Comparison of ENCODE assay signal across 8 cellular contexts in the genomic region with DNA sequence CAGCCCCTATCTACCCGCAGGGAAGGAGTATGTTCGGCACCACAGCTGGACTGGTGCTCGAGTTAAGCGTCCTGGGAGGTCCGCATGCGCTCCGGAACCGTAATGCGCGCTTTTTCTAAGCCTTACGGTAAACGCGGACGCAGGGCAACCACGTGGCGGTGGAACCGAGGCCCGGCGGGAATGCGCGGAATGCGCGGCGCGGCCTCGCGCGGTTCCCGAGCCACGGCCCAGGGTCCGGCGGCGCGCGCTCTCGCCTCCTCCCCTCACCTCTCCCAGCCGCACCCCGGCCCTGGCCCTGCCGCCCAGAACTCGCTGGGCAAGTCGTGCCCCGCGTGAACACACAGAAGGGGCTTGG. TPM values are rescaled to one million over a fixed set of nuclear protein-coding genes. Genes with fewer than 3 reads are reported as not detected.
A peak's percentile ranks its signal among the peaks of the same experiment; 100 is the strongest.
DNase-seq lines count a peak whose midpoint lies in the region; ATAC-seq and TF ChIP-seq lines count a peak whose summit lies in the region.

No MANE protein-coding gene starts in this region.

- ATAC-seq in Right ventricle myocardium inferior (peak; percentile 52), GM18858 (IDR thresholded peaks at IDR 0.05; ENCODE audit: unreplicated experiment) (no peak), GM21381 (IDR thresholded peaks at IDR 0.05; ENCODE audit: unreplicated experiment) (no peak)

- peaks cover 12% of the 10 kb centered on the region; the same call in 1 of the 2 replicates for H3F3A ChIP-seq in GM23248 (ENCODE audit: insufficient read depth)

- no peaks in the 10 kb centered on the region for H3K9me2 ChIP-seq in GM23248 (ENCODE audit: insufficient read depth)

- peaks cover 20% of the 10 kb centered on the region for H3K79me2 ChIP-seq in GM23248 (ENCODE audit: insufficient read depth)
- peaks cover 13% of the 10 kb centered on the region for H3K79me2 ChIP-seq in osteoblast (ENCODE audit: insufficient read depth, low read length)

- peak overlapping the region; percentile 85 for H3K4me3 ChIP-seq in GM23248
- peak overlapping the region; percentile 29 for H3K4me3 ChIP-seq in WERI-Rb-1 (ENCODE audit: low read depth, low read length)
- H3K4me3 ChIP-seq in osteoblast (ENCODE audit: insufficient read depth, low read length) = peak overlapping the region; percentile 91

- H4K20me1 ChIP-seq in GM23248 (ENCODE audit: insufficient read depth) (no peaks in the 10 kb centered on the region), osteoblast (ENCODE audit: insufficient read depth, low read length) (peaks cover 4% of the 10 kb centered on the region)

- H3K36me3 ChIP-seq in GM23248 (ENCODE audit: low read depth) = no peaks in the 10 kb centered on the region
- H3K36me3 ChIP-seq in WERI-Rb-1 = no peaks in the 10 kb centered on the region
- no peaks in the 10 kb centered on the region for H3K36me3 ChIP-seq in osteoblast (ENCODE audit: insufficient read depth, low read length)

- H3K27ac ChIP-seq in GM23248 (peak overlapping the region; percentile 97), WERI-Rb-1 (no peak overlapping the region), osteoblast (ENCODE audit: low read depth, low read length) (peak overlapping the region; percentile 97)

- H3K4me1 ChIP-seq in GM23248 (ENCODE audit: insufficient read depth) = 0 out of 2 replicates have a peak, but pooled peaks cover 11% of the 10 kb centered on the region
- peaks cover 33% of the 10 kb centered on the region for H3K4me1 ChIP-seq in osteoblast (ENCODE audit: insufficient read depth, low read length)

- intact Hi-C loops in Right ventricle myocardium inferior (cut with DNase I) = no loop called here

- in situ Hi-C loops in GM23248 (cut with MboI) = loop anchor here (10.0 kb wide), 1 partner anchor 342 kb away; the partner anchor contains the start of gene MYEOV

- H3K9me3 ChIP-seq in GM23248 (ENCODE audit: low read depth) (no peaks in the 10 kb centered on the region), WERI-Rb-1 (ENCODE audit: severe bottlenecking) (no peaks in the 10 kb centered on the region), osteoblast (ENCODE audit: low read depth, low read length) (no peaks in the 10 kb centered on the region)

- H3K9ac ChIP-seq in GM23248 = peak overlapping the region; percentile 96

- H3K27me3 ChIP-seq in GM23248 (replicated peaks; ENCODE audit: insufficient read depth) = no peaks in the 10 kb centered on the region
- H3K27me3 ChIP-seq in WERI-Rb-1 (ENCODE audit: insufficient read depth, low read depth, severe bottlenecking) = peaks cover 93% of the 10 kb centered on the region
- no peaks in the 10 kb centered on the region for H3K27me3 ChIP-seq in osteoblast (ENCODE audit: insufficient read depth, low read length)

- H2AFZ ChIP-seq in GM23248 (peak overlapping the region; percentile 95), osteoblast (ENCODE audit: low read length) (peak overlapping the region; percentile 98)

- DNase-seq in GM23248 = peak; percentile 94
- peak; percentile 41 for DNase-seq in WERI-Rb-1
- DNase-seq in Right ventricle myocardium inferior (ENCODE audit: missing footprints) = peak; percentile 75
- peak; percentile 98 for DNase-seq in osteoblast (ENCODE audit: insufficient read length, low spot score, missing footprints)
- no peak for DNase-seq in NCI-H2107 (lab: John Stamatoyannopoulos, UW)
- no peak for DNase-seq in GM20000 (ENCODE audit: low spot score)

- TF ChIP-seq CTCF in WERI-Rb-1 (IDR thresholded peaks at IDR 0.05; ENCODE audit: low read depth, low read length) = no peak
- no peak for TF ChIP-seq CTCF in osteoblast (IDR thresholded peaks at IDR 0.05; ENCODE audit: extremely low read depth, low read depth, low read length)
- no peak for TF ChIP-seq CTCF in GM20000 (IDR thresholded peaks at IDR 0.05; ENCODE audit: extremely low read depth, missing control alignments)

- WGBS in GM23248 (ENCODE audit: low coverage in 1 of 2, low lambda C conversion rate in 2 of 2, missing lambda C conversion rate in 2 of 2), 2 experiments = 2% methylated on average over 31 to 37 of the region's 43 CpGs

- H3K4me2 ChIP-seq in GM23248 (ENCODE audit: unreplicated experiment) (peak overlapping the region; percentile 100), osteoblast (ENCODE audit: insufficient read depth, low read length) (peak overlapping the region; percentile 99)

RNA-seq across cellular contexts. Expression of gene CCND1, which starts 4.5 kb away (rescaled TPM):
- total RNA-seq in GM23248 (2014; rRNA removed; shearing (Covaris generic)) = 684 and 695 TPM in 2 replicates
- 1,097 and 1,184 TPM in 2 replicates for polyA plus RNA-seq in GM23248 (2016; fragmentation: Nextera tagmentation; extraction: Ambion mirVana)
- total RNA-seq in Right ventricle myocardium inferior (145 TPM), osteoblast (187 and 237 TPM in 2 replicates)

RNA-seq across cellular contexts. Expression of gene LTO1, which starts 38.7 kb away (rescaled TPM):
- total RNA-seq in GM23248 (2014; rRNA removed; shearing (Covaris generic)) = 20.6 and 37.3 TPM in 2 replicates
- polyA plus RNA-seq in GM23248 (2016; fragmentation: Nextera tagmentation; extraction: Ambion mirVana) = 25.5 and 26.2 TPM in 2 replicates
- total RNA-seq in Right ventricle myocardium inferior = 9.2 TPM
- 21.8 and 24.6 TPM in 2 replicates for total RNA-seq in osteoblast

Comparison
In these comparisons a context has a peak if more than half of its experiments do, and no peak if none do; other contexts are left out.
1. DNase-seq: peak in GM23248 (single experiment), WERI-Rb-1 (single experiment), Right ventricle myocardium inferior (single experiment) and osteoblast (single experiment); none in NCI-H2107 (single experiment) and GM20000 (single experiment).
2. H3K4me3 ChIP-seq: peak in every context shown above with its lines; median percentile 91 in osteoblast; 85 in GM23248; 29 in WERI-Rb-1.